ENCODE assay signal across 23 cellular contexts in genomic region chr10:76298329-76298728, GRCh38.
"Had no signal": no experiment of that assay in that cellular context is flagged by ENCODE, and none has a peak within 500 bp of the region (broad histone marks: within the 10 kb centered on the region; RNA-seq: fewer than 3 reads in every experiment).

No MANE protein-coding gene starts in this region.

- ATAC-seq: activated CD8-positive, alpha-beta T cell treated with anti-CD3 and anti-CD28 coated beads for 36 hours; activated T-helper 17 cell treated with anti-CD3 and anti-CD28 coated beads, Interleukin-2, amount 50 U/mL, for 72 hours; psoas muscle; stimulated activated memory B cell treated with anti-CD40 and anti-IgM and Interleukin-4, amounts not matched to agents 10 μg/mL and 1 μg/mL and 100 μg/mL, for 72 hours had no signal

- H3K27me3 ChIP-seq: body of pancreas, esophagus squamous epithelium, tibial artery, vagina had no signal

- H3K9me3 Mint-ChIP-seq: activated CD8-positive, alpha-beta T cell treated with anti-CD3 and anti-CD28 coated beads for 36 hours; activated T-helper 17 cell treated with anti-CD3 and anti-CD28 coated beads, Interleukin-2, amount 50 U/mL, for 72 hours; nephron progenitor cell; stimulated activated memory B cell treated with anti-CD40 and anti-IgM and Interleukin-4, amounts not matched to agents 10 μg/mL and 1 μg/mL and 100 μg/mL, for 72 hours; T-helper 2 cell treated with Interferon-gamma antibody and Interleukin-4, amounts not matched to agents 5 μg/mL and 100 μg/mL, for 36 hours had no signal

- H3K4me1 Mint-ChIP-seq: activated naive CD8-positive, alpha-beta T cell treated with anti-CD3 and anti-CD28 coated beads, Interleukin-2, amount 10 ng/mL, durations not matched to agents 7 days and 5 days; activated T-helper 17 cell treated with anti-CD3 and anti-CD28 coated beads, Interleukin-2, amount 50 U/mL, for 72 hours; stimulated activated memory B cell treated with anti-CD40 and anti-IgM and Interleukin-4, amounts not matched to agents 10 μg/mL and 1 μg/mL and 100 μg/mL, for 72 hours had no signal

- H3K4me3 ChIP-seq: body of pancreas, esophagus squamous epithelium, lower lobe of right lung, psoas muscle, smooth muscle cell, tibial artery, vagina had no signal

- FAIRE-seq: endothelial cell of umbilical vein, TTC549 had no signal

- DNase-seq: activated CD4-positive, alpha-beta T cell treated with anti-CD3 and anti-CD28 coated beads for 48 hours; activated CD4-positive, CD25-positive, alpha-beta regulatory T cell; activated CD8-positive, alpha-beta T cell treated with anti-CD3 and anti-CD28 coated beads for 36 hours; activated naive CD4-positive, alpha-beta T cell; activated naive CD8-positive, alpha-beta T cell treated with anti-CD3 and anti-CD28 coated beads, Interleukin-2, amount 10 ng/mL, durations not matched to agents 7 days and 5 days; activated T-cell treated with anti-CD3 and anti-CD28 coated beads, Interleukin-2, amount 50 U/mL, for 1 hour; dermis blood vessel endothelial cell; effector memory CD4-positive, alpha-beta T cell; esophagus squamous epithelium; left colon; lower lobe of right lung; nephron progenitor cell; psoas muscle; stimulated activated CD4-positive, alpha-beta T cell treated with anti-CD3 and anti-CD28 coated beads, Interleukin-4, amount 100 ng/mL, for 24 hours; tibial artery had no signal

- H3K27me3 Mint-ChIP-seq: activated naive CD8-positive, alpha-beta T cell treated with anti-CD3 and anti-CD28 coated beads, Interleukin-2, amount 10 ng/mL, durations not matched to agents 7 days and 5 days; activated T-helper 17 cell treated with anti-CD3 and anti-CD28 coated beads, Interleukin-2, amount 50 U/mL, for 72 hours; stimulated activated memory B cell treated with anti-CD40 and anti-IgM and Interleukin-4, amounts not matched to agents 10 μg/mL and 1 μg/mL and 100 μg/mL, for 72 hours had no signal

- H3K4me2 ChIP-seq: smooth muscle cell had no signal

- H3K27ac Mint-ChIP-seq: activated CD8-positive, alpha-beta T cell treated with anti-CD3 and anti-CD28 coated beads for 36 hours; activated naive CD8-positive, alpha-beta T cell treated with anti-CD3 and anti-CD28 coated beads, Interleukin-2, amount 10 ng/mL, durations not matched to agents 7 days and 5 days; activated T-helper 17 cell treated with anti-CD3 and anti-CD28 coated beads, Interleukin-2, amount 50 U/mL, for 72 hours; stimulated activated memory B cell treated with anti-CD40 and anti-IgM and Interleukin-4, amounts not matched to agents 10 μg/mL and 1 μg/mL and 100 μg/mL, for 72 hours; T-helper 2 cell treated with Interferon-gamma antibody and Interleukin-4, amounts not matched to agents 5 μg/mL and 100 μg/mL, for 36 hours had no signal

- H3K36me3 Mint-ChIP-seq: activated naive CD8-positive, alpha-beta T cell treated with anti-CD3 and anti-CD28 coated beads, Interleukin-2, amount 10 ng/mL, durations not matched to agents 7 days and 5 days; stimulated activated memory B cell treated with anti-CD40 and anti-IgM and Interleukin-4, amounts not matched to agents 10 μg/mL and 1 μg/mL and 100 μg/mL, for 72 hours had no signal

- H3K36me3 ChIP-seq: esophagus squamous epithelium, lower lobe of right lung, tibial artery, vagina had no signal

- H3K27ac ChIP-seq: esophagus squamous epithelium, psoas muscle, tibial artery, vagina had no signal

- H3K9me3 ChIP-seq: body of pancreas, esophagus squamous epithelium, lower lobe of right lung, psoas muscle, tibial artery, vagina had no signal

- H3K4me1 ChIP-seq: psoas muscle, vagina had no signal

- H3K4me3 Mint-ChIP-seq: activated CD8-positive, alpha-beta T cell treated with anti-CD3 and anti-CD28 coated beads for 36 hours; activated naive CD8-positive, alpha-beta T cell treated with anti-CD3 and anti-CD28 coated beads, Interleukin-2, amount 10 ng/mL, durations not matched to agents 7 days and 5 days; activated T-helper 17 cell treated with anti-CD3 and anti-CD28 coated beads, Interleukin-2, amount 50 U/mL, for 72 hours; stimulated activated memory B cell treated with anti-CD40 and anti-IgM and Interleukin-4, amounts not matched to agents 10 μg/mL and 1 μg/mL and 100 μg/mL, for 72 hours; T-helper 2 cell treated with Interferon-gamma antibody and Interleukin-4, amounts not matched to agents 5 μg/mL and 100 μg/mL, for 36 hours had no signal
